In genomic region chr5:84381501-84382362, GRCh38 we compare ENCODE assay signal across 8 cellular contexts. TPM values are rescaled to one million over a fixed set of nuclear protein-coding genes. Genes with fewer than 3 reads are reported as not detected.
DNase-seq lines count a peak whose midpoint lies in the region; ATAC-seq and TF ChIP-seq lines count a peak whose summit lies in the region.

No MANE protein-coding gene starts in this region.

- H3K79me2 ChIP-seq in H9 (ENCODE audit: insufficient read depth, low read length) = peaks cover 4% of the 10 kb centered on the region; the same call in 1 of the 2 replicates

- H3T11ph ChIP-seq in H9 (ENCODE audit: low read length) = no peak overlapping the region

- H3K4me3 Mint-ChIP-seq in H9 = peak overlapping the region; percentile 97
- no peak overlapping the region for H3K4me3 Mint-ChIP-seq in CD8-positive, alpha-beta T cell

- H3K36me3 Mint-ChIP-seq in H9 (ENCODE audit: insufficient read depth in 1 of 3, low read depth in 3 of 3) = peaks cover 0 to 2% (median 0%) of the 10 kb centered on the region in 3 experiments; a peak in 2 of 7 replicates
- no peaks in the 10 kb centered on the region for H3K36me3 Mint-ChIP-seq in CD8-positive, alpha-beta T cell

- no peak for TF ChIP-seq EP300 in sigmoid colon (IDR thresholded peaks at IDR 0.05)

- H3K4me1 Mint-ChIP-seq in H9 = peaks cover 23 to 35% of the 10 kb centered on the region in 2 experiments
- H3K4me1 Mint-ChIP-seq in CD8-positive, alpha-beta T cell (ENCODE audit: low read depth) = no peaks in the 10 kb centered on the region

- H3K9me3 ChIP-seq in H9 (ENCODE audit: control insufficient read depth, low read depth, low read length) (no peaks in the 10 kb centered on the region), SJCRH30 (replicated peaks) (no peaks in the 10 kb centered on the region), sigmoid colon (no peaks in the 10 kb centered on the region)
- no peaks in the 10 kb centered on the region for H3K9me3 ChIP-seq in CD8-positive, alpha-beta T cell (ENCODE audit: low read length)

- no peaks in the 10 kb centered on the region for H3K79me1 ChIP-seq in H9 (ENCODE audit: insufficient read depth, low read depth, low read length, poor library complexity, severe bottlenecking)

- peaks cover 30% of the 10 kb centered on the region for H3K23me2 ChIP-seq in H9 (ENCODE audit: insufficient read length, low read depth, low read length, poor library complexity, severe bottlenecking)

- peak overlapping the region; percentile 89 for H3K4me2 ChIP-seq in H9 (ENCODE audit: insufficient read depth, insufficient read length, low read length)

- no peak overlapping the region for H3K4ac ChIP-seq in H9 (ENCODE audit: low read depth, low read length)

- TF ChIP-seq POLR2A in sigmoid colon (IDR thresholded peaks at IDR 0.05) = no peak

- no peak for ATAC-seq in CD8-positive, alpha-beta T cell
- no peak for ATAC-seq in GM19395 (IDR thresholded peaks at IDR 0.05; ENCODE audit: unreplicated experiment)

- POLR2A ChIA-PET in CD8-positive, alpha-beta T cell (lab: Charles Lee) = no interaction called here

- H2AFZ ChIP-seq in H9 (ENCODE audit: low read length) = no peak overlapping the region

- intact Hi-C loops in sigmoid colon (cut with DNase I) = loop anchor here (10.0 kb wide), 1 partner anchor 367 kb away; no protein-coding TSS in a partner anchor
- intact Hi-C loops in CD8-positive, alpha-beta T cell (cut with DNase I, micrococcal nuclease) = no loop called here

- no peak for DNase-seq in H9
- DNase-seq in SJCRH30 = peak; percentile 48 to 64
- DNase-seq in globus pallidus (ENCODE audit: low spot score) = peak; percentile 67
- DNase-seq in sigmoid colon = no peak
- no peak for DNase-seq in activated CD4-positive, CD25-positive, alpha-beta regulatory T cell treated with anti-CD3 and anti-CD28 coated beads, Interleukin-2, amount 50 U/mL, for 72 hours
- DNase-seq in CD8-positive, alpha-beta T cell = no peak
- DNase-seq in NCI-H1436 treated with DMSO at 0.1 percent for 48 hours (lab: John Stamatoyannopoulos, UW) = no peak

- H4K5ac ChIP-seq in H9 (ENCODE audit: insufficient read length, low read depth, low read length) = no peak overlapping the region

- peak overlapping the region in 2 of 3 experiments; percentile 58 to 97; a peak in 5 of 7 replicates for H3K27ac Mint-ChIP-seq in H9
- no peak overlapping the region for H3K27ac Mint-ChIP-seq in CD8-positive, alpha-beta T cell

- H4K91ac ChIP-seq in H9 (ENCODE audit: insufficient read length, low read depth, low read length) = no peak overlapping the region

- H2BK15ac ChIP-seq in H9 (ENCODE audit: low read depth, low read length) = no peak overlapping the region

- H3K27me3 ChIP-seq in H9 (ENCODE audit: insufficient read depth, low read length) (no peaks in the 10 kb centered on the region), SJCRH30 (no peaks in the 10 kb centered on the region), sigmoid colon (peaks cover 0 to 39% (median 28%) of the 10 kb centered on the region in 3 donors)
- H3K27me3 ChIP-seq in CD8-positive, alpha-beta T cell (ENCODE audit: insufficient read depth, low read length) = no peaks in the 10 kb centered on the region

- no peak overlapping the region for H3K18ac ChIP-seq in H9 (ENCODE audit: insufficient read length, low read depth, low read length)

- H3K9ac ChIP-seq in H9 (ENCODE audit: extremely low read depth, insufficient read length, low read length) = peak overlapping the region; percentile 76

- H2BK120ac ChIP-seq in H9 (ENCODE audit: low read depth, low read length, poor library complexity, severe bottlenecking) = no peak overlapping the region

- WGBS in H9 (ENCODE audit: extremely low coverage, insufficient read length, low lambda C conversion rate) = no CpG with 5 or more reads among the region's 14 CpGs
- 2 to 8% methylated on average over 14 of the region's 14 CpGs for WGBS in sigmoid colon, 2 donors

- TF ChIP-seq CTCF in H9 (conservative IDR thresholded peaks at IDR 0.05) = no peak
- no peak for TF ChIP-seq CTCF in sigmoid colon (IDR thresholded peaks at IDR 0.05)
- TF ChIP-seq CTCF in CD8-positive, alpha-beta T cell (IDR thresholded peaks at IDR 0.05) = no peak

- no peak overlapping the region for H3K23ac ChIP-seq in H9 (ENCODE audit: insufficient read length, low read depth, low read length)

- no peaks in the 10 kb centered on the region for H4K20me1 ChIP-seq in H9 (ENCODE audit: control insufficient read depth, insufficient read depth, insufficient read length)

- no peak overlapping the region for H2BK5ac ChIP-seq in H9 (ENCODE audit: insufficient read length, low read length)

- no peaks in the 10 kb centered on the region for H3K27me3 Mint-ChIP-seq in H9 (ENCODE audit: low read depth)
- H3K27me3 Mint-ChIP-seq in CD8-positive, alpha-beta T cell (ENCODE audit: low read depth) = peaks cover 36% of the 10 kb centered on the region

- no peaks in the 10 kb centered on the region for H3K36me3 ChIP-seq in SJCRH30
- H3K36me3 ChIP-seq in sigmoid colon = no peaks in the 10 kb centered on the region
- no peaks in the 10 kb centered on the region for H3K36me3 ChIP-seq in CD8-positive, alpha-beta T cell (ENCODE audit: insufficient read depth, low read length)

- no peak overlapping the region for H2BK12ac ChIP-seq in H9 (ENCODE audit: insufficient read length, low read depth, low read length)

- no peak overlapping the region for H2AK5ac ChIP-seq in H9 (ENCODE audit: insufficient read length, low read length)

- H3K4me3 ChIP-seq in SJCRH30 (peak overlapping the region; percentile 81), sigmoid colon (peak overlapping the region; percentile 21 to 56 (median 54))
- H3K4me3 ChIP-seq in CD8-positive, alpha-beta T cell (ENCODE audit: low read depth, low read length) = no peak overlapping the region

- no peaks in the 10 kb centered on the region; the same call in 1 of the 2 replicates for H3K4me1 ChIP-seq in H9 (ENCODE audit: insufficient read depth, low read length)
- peaks cover 21% of the 10 kb centered on the region for H3K4me1 ChIP-seq in SJCRH30
- H3K4me1 ChIP-seq in sigmoid colon = peaks cover 0 to 32% (median 24%) of the 10 kb centered on the region in 4 donors
- H3K4me1 ChIP-seq in CD8-positive, alpha-beta T cell (ENCODE audit: insufficient read depth, low read length) = no peaks in the 10 kb centered on the region

- H3K56ac ChIP-seq in H9 (ENCODE audit: insufficient read length, low read depth, low read length) = no peak overlapping the region

- no peak overlapping the region for H2BK20ac ChIP-seq in H9 (ENCODE audit: low read depth, low read length, poor library complexity, severe bottlenecking)

- no peak overlapping the region for H4K8ac ChIP-seq in H9 (replicated peaks; ENCODE audit: insufficient read length, low read depth, low read length)

- H3K27ac ChIP-seq in H9 (ENCODE audit: insufficient read length, low read depth, low read length) = no peak overlapping the region
- peak overlapping the region; percentile 87 for H3K27ac ChIP-seq in SJCRH30
- peak overlapping the region; percentile 57 to 72 (median 71) for H3K27ac ChIP-seq in sigmoid colon
- no peak overlapping the region for H3K27ac ChIP-seq in CD8-positive, alpha-beta T cell (ENCODE audit: low read depth, low read length)

- CTCF ChIA-PET in CD8-positive, alpha-beta T cell (lab: Charles Lee) = no interaction called here

- H3K14ac ChIP-seq in H9 (ENCODE audit: insufficient read depth, low read length) = no peak overlapping the region

- no peaks in the 10 kb centered on the region; a peak in 1 of 5 replicates for H3K9me3 Mint-ChIP-seq in H9
- H3K9me3 Mint-ChIP-seq in CD8-positive, alpha-beta T cell = no peaks in the 10 kb centered on the region

RNA-seq across cellular contexts. Expression of gene EDIL3, which starts 2.9 kb away (rescaled TPM):
- total RNA-seq in H9 (2021) (61.0 and 61.9 TPM in 2 replicates), sigmoid colon (10 to 100 TPM; 37.1 to 57.3 (median 40.9) TPM)
- total RNA-seq in SJCRH30 (2014; rRNA removed; shearing (Covaris generic)) = 27.8 and 29.0 TPM in 2 replicates
- polyA plus RNA-seq in sigmoid colon = 1 to 10 TPM; 3.5 to 8.6 (median 6.0) TPM
- not detected for total RNA-seq in CD8-positive, alpha-beta T cell

Comparison
In these comparisons a context has a peak if more than half of its experiments do, and no peak if none do; other contexts are left out.
1. DNase-seq: peak in SJCRH30 (2 of 2) and globus pallidus (single experiment); none in H9 (single experiment), sigmoid colon (single experiment), activated CD4-positive, CD25-positive, alpha-beta regulatory T cell treated with anti-CD3 and anti-CD28 coated beads, Interleukin-2, amount 50 U/mL, for 72 hours (single experiment), CD8-positive, alpha-beta T cell (0 of 7) and NCI-H1436 treated with DMSO at 0.1 percent for 48 hours (single experiment).
2. H3K27ac ChIP-seq: peak in SJCRH30 (single experiment) and sigmoid colon (4 of 4); none in H9 (single experiment) and CD8-positive, alpha-beta T cell (single experiment).
3. RNA of gene EDIL3, which starts 2.9 kb away (total RNA-seq): 61.0 to 61.9 TPM in H9, 37.1 to 57.3 TPM in sigmoid colon and 27.8 to 29.0 TPM in SJCRH30; not detected in CD8-positive, alpha-beta T cell; every median in the first group is over 10 times any median in the second.